8 cellular contexts compared by ENCODE assay signal in the genomic region with DNA sequence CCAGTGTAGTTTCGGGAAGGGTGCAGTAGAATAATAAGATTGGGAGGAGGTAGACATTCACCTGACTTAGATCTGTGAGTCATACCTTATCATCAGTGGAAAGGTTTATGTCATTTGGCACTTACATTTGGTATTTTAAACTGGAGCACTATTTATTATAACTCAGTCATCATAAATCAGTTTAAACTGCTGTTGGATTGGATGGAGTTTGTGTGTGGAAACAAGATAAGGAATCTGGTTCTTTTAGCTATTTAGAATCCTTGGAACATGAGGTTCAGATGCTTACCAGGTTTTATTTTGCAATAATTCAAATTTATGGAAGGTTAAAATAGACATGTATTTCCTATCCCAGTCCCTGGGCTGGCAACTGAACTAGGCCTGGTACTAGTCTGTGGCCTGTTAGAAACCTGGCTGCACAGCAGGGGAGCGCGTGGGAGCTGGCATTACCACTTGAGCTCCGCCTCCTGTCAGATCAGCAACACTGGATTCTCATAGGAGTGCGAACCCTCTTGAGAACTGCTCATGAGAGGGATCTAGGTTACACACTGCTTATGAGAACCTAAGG. TPM values are rescaled to one million over a fixed set of nuclear protein-coding genes. Genes with fewer than 3 reads are reported as not detected.
DNase-seq lines count a peak whose midpoint lies in the region; ATAC-seq and TF ChIP-seq lines count a peak whose summit lies in the region.
"Had no signal": no experiment of that assay in that cellular context is flagged by ENCODE, and none has a peak within 500 bp of the region (broad histone marks: within the 10 kb centered on the region; RNA-seq: fewer than 3 reads in every experiment).

No MANE protein-coding gene starts in this region.

- H3K9me3 Mint-ChIP-seq in endodermal cell = no peaks in the 10 kb centered on the region
- H3K9me3 Mint-ChIP-seq: activated naive CD8-positive, alpha-beta T cell treated with anti-CD3 and anti-CD28 coated beads, Interleukin-2, amount 10 ng/mL, durations not matched to agents 7 days and 5 days had no signal

- no peak overlapping the region for H3K27ac Mint-ChIP-seq in endodermal cell
- H3K27ac Mint-ChIP-seq: activated naive CD8-positive, alpha-beta T cell treated with anti-CD3 and anti-CD28 coated beads, Interleukin-2, amount 10 ng/mL, durations not matched to agents 7 days and 5 days had no signal

- in situ Hi-C loops in G401 (cut with HindIII; ENCODE audit: low sequenced_read_pairs) = no loop called here

- no peak overlapping the region for H3K9ac ChIP-seq in endodermal cell (ENCODE audit: extremely low read depth, low read length, poor library complexity, severe bottlenecking)

- H3K27me3 ChIP-seq in endodermal cell (ENCODE audit: control insufficient read depth, insufficient read depth, low read length, poor library complexity, severe bottlenecking) = no peaks in the 10 kb centered on the region

- no peak for ATAC-seq in HG03196 (IDR thresholded peaks at IDR 0.05; ENCODE audit: unreplicated experiment)
- ATAC-seq in GM18870 (IDR thresholded peaks at IDR 0.05; ENCODE audit: unreplicated experiment) = no peak
- no peak for ATAC-seq in GM18502 (IDR thresholded peaks at IDR 0.05; ENCODE audit: poor library complexity, unreplicated experiment)

- no peaks in the 10 kb centered on the region for H3K27me3 Mint-ChIP-seq in endodermal cell (ENCODE audit: insufficient read depth)
- H3K27me3 Mint-ChIP-seq: activated naive CD8-positive, alpha-beta T cell treated with anti-CD3 and anti-CD28 coated beads, Interleukin-2, amount 10 ng/mL, durations not matched to agents 7 days and 5 days had no signal

- peaks cover 7% of the 10 kb centered on the region for H3K36me3 Mint-ChIP-seq in endodermal cell (ENCODE audit: low read depth)

- H3K4me3 ChIP-seq in endodermal cell (ENCODE audit: low read length) = no peak overlapping the region

- H3K36me3 ChIP-seq in endodermal cell (ENCODE audit: control insufficient read depth, insufficient read depth, low read length) = no peaks in the 10 kb centered on the region

- DNase-seq in G401 (ENCODE audit: low spot score) (peak; percentile 78), NCI-H2171 treated with DMSO at 0.1 percent for 48 hours (lab: John Stamatoyannopoulos, UW) (peak; percentile 62), endodermal cell (peak; percentile 58), putamen (ENCODE audit: low spot score) (peak; percentile 52)
- DNase-seq: activated naive CD8-positive, alpha-beta T cell treated with anti-CD3 and anti-CD28 coated beads, Interleukin-2, amount 10 ng/mL, durations not matched to agents 7 days and 5 days had no signal

- no peak for TF ChIP-seq CTCF in endodermal cell (conservative IDR thresholded peaks at IDR 0.05)

- H3K4me1 ChIP-seq in endodermal cell (ENCODE audit: control insufficient read depth, insufficient read depth, low read length) = no peaks in the 10 kb centered on the region

- H3K4me3 Mint-ChIP-seq in endodermal cell = no peak overlapping the region
- H3K4me3 Mint-ChIP-seq: activated naive CD8-positive, alpha-beta T cell treated with anti-CD3 and anti-CD28 coated beads, Interleukin-2, amount 10 ng/mL, durations not matched to agents 7 days and 5 days had no signal

- no peaks in the 10 kb centered on the region for H3K9me3 ChIP-seq in endodermal cell (ENCODE audit: control insufficient read depth, low read length)

- WGBS in endodermal cell (ENCODE audit: insufficient coverage in 1 of 2, insufficient read length in 1 of 2), 2 experiments = 89 to 96% methylated on average over 5 of the region's 5 CpGs

- H3K4me1 Mint-ChIP-seq in endodermal cell = peaks cover 4% of the 10 kb centered on the region

- no peak overlapping the region for H3K27ac ChIP-seq in endodermal cell (ENCODE audit: low read depth, low read length)

RNA-seq across cellular contexts. Expression of gene ZFAND6, which starts 34.5 kb away (rescaled TPM):
- 143 and 196 TPM in 2 replicates for total RNA-seq in G401 (2014; rRNA removed; shearing (Covaris generic))
- 10 to 100 TPM; 84.5 to 86.2 TPM for total RNA-seq in endodermal cell
- polyA plus RNA-seq in endodermal cell (2013, experiment 1 of 2) = 122 TPM
- 123 TPM for polyA plus RNA-seq in endodermal cell (2013, experiment 2 of 2)

RNA-seq across cellular contexts. Expression of gene FAH, which starts 58.9 kb away (rescaled TPM):
- 29.3 and 42.7 TPM in 2 replicates for total RNA-seq in G401 (2014; rRNA removed; shearing (Covaris generic))
- total RNA-seq in endodermal cell = 10 to 100 TPM; 11.9 to 14.2 TPM
- polyA plus RNA-seq in endodermal cell (2013, experiment 1 of 2) = 19.5 TPM
- 15.9 TPM for polyA plus RNA-seq in endodermal cell (2013, experiment 2 of 2)
